16 cellular contexts compared by ENCODE assay signal in genomic region chr4:121185960-121186359, GRCh38. TPM values are rescaled to one million over a fixed set of nuclear protein-coding genes. Genes with fewer than 3 reads are reported as not detected.
A peak's percentile ranks its signal among the peaks of the same experiment; 100 is the strongest.
DNase-seq lines count a peak whose midpoint lies in the region; ATAC-seq, FAIRE-seq and TF ChIP-seq lines count a peak whose summit lies in the region.
"Had no signal": no experiment of that assay in that cellular context is flagged by ENCODE, and none has a peak within 500 bp of the region (broad histone marks: within the 10 kb centered on the region; RNA-seq: fewer than 3 reads in every experiment).

No MANE protein-coding gene starts in this region.

- H3K27me3 ChIP-seq in H9 (ENCODE audit: insufficient read depth, low read length) (no peaks in the 10 kb centered on the region), small intestine (ENCODE audit: control insufficient read depth in 2 of 2, insufficient read depth in 2 of 2, low read length in 2 of 2) (no peaks in the 10 kb centered on the region)
- H3K27me3 ChIP-seq: cardiac muscle cell, SJSA1 had no signal

- no peak overlapping the region for H2BK15ac ChIP-seq in H9 (ENCODE audit: low read depth, low read length)

- no peak overlapping the region for H2BK120ac ChIP-seq in H9 (ENCODE audit: low read depth, low read length, poor library complexity, severe bottlenecking)

- H3K4me1 Mint-ChIP-seq in H9, result peaks cover 16 to 24% of the 10 kb centered on the region in 2 experiments
- peaks cover 14% of the 10 kb centered on the region for H3K4me1 Mint-ChIP-seq in stimulated activated memory B cell treated with anti-CD40 and anti-IgM and Interleukin-4, amounts not matched to agents 10 μg/mL and 1 μg/mL and 100 μg/mL, for 72 hours

- no peak overlapping the region for H4K8ac ChIP-seq in H9 (replicated peaks; ENCODE audit: insufficient read length, low read depth, low read length)

- H3K4me2 ChIP-seq in H9 (ENCODE audit: insufficient read depth, insufficient read length, low read length), result no peak overlapping the region

- ATAC-seq in GM18909 (IDR thresholded peaks at IDR 0.05; ENCODE audit: poor library complexity, unreplicated experiment) (peak; percentile 47), HG03378 (IDR thresholded peaks at IDR 0.05; ENCODE audit: unreplicated experiment) (peak; percentile 51)
- ATAC-seq in stimulated activated memory B cell treated with anti-CD40 and anti-IgM and Interleukin-4, amounts not matched to agents 10 μg/mL and 1 μg/mL and 100 μg/mL, for 72 hours, result peak; percentile 83
- ATAC-seq: HCT116, heart right ventricle had no signal

- peaks cover 0 to 9% (median 0%) of the 10 kb centered on the region in 3 experiments; a peak in 2 of 7 replicates for H3K36me3 Mint-ChIP-seq in H9 (ENCODE audit: insufficient read depth in 1 of 3, low read depth in 3 of 3)
- H3K36me3 Mint-ChIP-seq in stimulated activated memory B cell treated with anti-CD40 and anti-IgM and Interleukin-4, amounts not matched to agents 10 μg/mL and 1 μg/mL and 100 μg/mL, for 72 hours, result no peaks in the 10 kb centered on the region

- H3K18ac ChIP-seq in H9 (ENCODE audit: insufficient read length, low read depth, low read length), result no peak overlapping the region

- no peak overlapping the region for H3T11ph ChIP-seq in H9 (ENCODE audit: low read length)

- H3K9me3 ChIP-seq in H9 (ENCODE audit: control insufficient read depth, low read depth, low read length) (no peaks in the 10 kb centered on the region), small intestine (ENCODE audit: control insufficient read depth, low read depth) (no peaks in the 10 kb centered on the region)
- H3K9me3 ChIP-seq: heart right ventricle, SJSA1 had no signal

- H4K20me1 ChIP-seq in H9 (ENCODE audit: control insufficient read depth, insufficient read depth, insufficient read length), result no peaks in the 10 kb centered on the region

- no peak overlapping the region for H3K56ac ChIP-seq in H9 (ENCODE audit: insufficient read length, low read depth, low read length)

- no peak overlapping the region for H2BK20ac ChIP-seq in H9 (ENCODE audit: low read depth, low read length, poor library complexity, severe bottlenecking)

- no peak overlapping the region for H3K14ac ChIP-seq in H9 (ENCODE audit: insufficient read depth, low read length)

- FAIRE-seq in small intestine (lab: Jason Lieb, UNC), result no peak

- H3K4me3 ChIP-seq in small intestine (ENCODE audit: low read depth in 1 of 2, low read length in 2 of 2), result no peak overlapping the region
- H3K4me3 ChIP-seq: cardiac muscle cell, heart right ventricle, SJSA1 had no signal

- no peak for DNase-seq in H9
- no peak for DNase-seq in KBM-7
- no peak for DNase-seq in small intestine
- DNase-seq in glomerular visceral epithelial cell (ENCODE audit: extremely low spot score), result no peak
- DNase-seq: activated effector memory CD4-positive, alpha-beta T cell treated with Interleukin-2 at 50 U/mL for 16 hours; Calu3; heart right ventricle; mammary epithelial cell; NCI-H146; stimulated activated naive CD4-positive, alpha-beta T cell treated with Interleukin-2 at 50 U/mL for 16 hours had no signal

- no CpG with 5 or more reads among the region's 10 CpGs for WGBS in H9 (ENCODE audit: extremely low coverage, insufficient read length, low lambda C conversion rate)
- 74 to 88% (median 76%) methylated on average over 10 of the region's 10 CpGs for WGBS in small intestine, 3 donors

- H3K79me2 ChIP-seq in H9 (ENCODE audit: insufficient read depth, low read length), result no peaks in the 10 kb centered on the region

- no peak overlapping the region for H3K4ac ChIP-seq in H9 (ENCODE audit: low read depth, low read length)

- no peak overlapping the region for H2AFZ ChIP-seq in H9 (ENCODE audit: low read length)

- H3K27ac Mint-ChIP-seq in H9, result peak overlapping the region in 2 of 3 experiments; percentile 63 to 77; a peak in 2 of 7 replicates
- H3K27ac Mint-ChIP-seq in stimulated activated memory B cell treated with anti-CD40 and anti-IgM and Interleukin-4, amounts not matched to agents 10 μg/mL and 1 μg/mL and 100 μg/mL, for 72 hours, result no peak overlapping the region

- H3K36me3 ChIP-seq in small intestine (ENCODE audit: control insufficient read depth in 2 of 2, insufficient read depth in 2 of 2, low read length in 2 of 2), result no peaks in the 10 kb centered on the region
- H3K36me3 ChIP-seq: cardiac muscle cell, heart right ventricle, SJSA1 had no signal

- no peak overlapping the region for H2AK5ac ChIP-seq in H9 (ENCODE audit: insufficient read length, low read length)

- in situ Hi-C loops in KBM-7 (cut with MboI; ENCODE audit: low pct_unique_long_range_greater_than_20kb, low sequenced_read_pairs), result no loop called here

- H2BK5ac ChIP-seq in H9 (ENCODE audit: insufficient read length, low read length), result no peak overlapping the region

- no peak overlapping the region for H4K5ac ChIP-seq in H9 (ENCODE audit: insufficient read length, low read depth, low read length)

- no peaks in the 10 kb centered on the region for H3K23me2 ChIP-seq in H9 (ENCODE audit: insufficient read length, low read depth, low read length, poor library complexity, severe bottlenecking)

- H2BK12ac ChIP-seq in H9 (ENCODE audit: insufficient read length, low read depth, low read length), result no peak overlapping the region

- no peak overlapping the region for H3K9ac ChIP-seq in H9 (ENCODE audit: extremely low read depth, insufficient read length, low read length)

- H4K91ac ChIP-seq in H9 (ENCODE audit: insufficient read length, low read depth, low read length), result no peak overlapping the region

- no peaks in the 10 kb centered on the region for H3K79me1 ChIP-seq in H9 (ENCODE audit: insufficient read depth, low read depth, low read length, poor library complexity, severe bottlenecking)

- H3K9me3 Mint-ChIP-seq in H9, result peaks cover 3 to 5% of the 10 kb centered on the region in 2 experiments; a peak in 3 of 5 replicates
- H3K9me3 Mint-ChIP-seq in stimulated activated memory B cell treated with anti-CD40 and anti-IgM and Interleukin-4, amounts not matched to agents 10 μg/mL and 1 μg/mL and 100 μg/mL, for 72 hours, result no peaks in the 10 kb centered on the region

- H3K4me1 ChIP-seq in H9 (ENCODE audit: insufficient read depth, low read length), result peaks cover 5% of the 10 kb centered on the region; the same call in 1 of the 2 replicates
- no peaks in the 10 kb centered on the region for H3K4me1 ChIP-seq in small intestine (ENCODE audit: control insufficient read depth in 2 of 2, insufficient read depth in 1 of 2, low read depth in 1 of 2, low read length in 1 of 2)

- H3K23ac ChIP-seq in H9 (ENCODE audit: insufficient read length, low read depth, low read length), result no peak overlapping the region

- H3K27me3 Mint-ChIP-seq in H9 (ENCODE audit: low read depth), result no peaks in the 10 kb centered on the region
- H3K27me3 Mint-ChIP-seq in stimulated activated memory B cell treated with anti-CD40 and anti-IgM and Interleukin-4, amounts not matched to agents 10 μg/mL and 1 μg/mL and 100 μg/mL, for 72 hours, result no peaks in the 10 kb centered on the region

- H3K27ac ChIP-seq in H9 (ENCODE audit: insufficient read length, low read depth, low read length) (no peak overlapping the region), small intestine (ENCODE audit: low read depth in 1 of 2, low read length in 1 of 2) (peak overlapping the region in 1 of 2 donors; percentile 45)
- H3K27ac ChIP-seq: cardiac muscle cell, heart right ventricle, SJSA1 had no signal

- no peak for TF ChIP-seq CTCF in H9 (conservative IDR thresholded peaks at IDR 0.05)

- no peak overlapping the region for H3K4me3 Mint-ChIP-seq in H9
- no peak overlapping the region for H3K4me3 Mint-ChIP-seq in stimulated activated memory B cell treated with anti-CD40 and anti-IgM and Interleukin-4, amounts not matched to agents 10 μg/mL and 1 μg/mL and 100 μg/mL, for 72 hours

RNA-seq across cellular contexts. Expression of gene TNIP3, which starts 21.8 kb away (rescaled TPM):
- total RNA-seq in H9 (2021), result not detected in 2 replicates
- polyA plus RNA-seq in small intestine, result under 1 TPM in 2 of 3 donors, not detected in 1; 0.18 to 0.54 TPM
- total RNA-seq: Calu3, cardiac muscle cell, mammary epithelial cell had no signal
- polyA plus RNA-seq: cardiac muscle cell had no signal
